1 cellular context compared by ENCODE assay signal in genomic region chr3:112644453-112644852, GRCh38.
TF ChIP-seq lines count a peak whose summit lies in the region.

No MANE protein-coding gene starts in this region.

TF ChIP-seq in SK-N-SH treated with all-trans-retinoic acid at 6 μM for 48 hours, 23 proteins besides CTCF, POLR2A, EP300 and RAD21 (continued from another document):
- TF ChIP-seq ZFP30 (CRISPR knock-in tag; IDR thresholded peaks at IDR 0.05) = no peak
- TF ChIP-seq ESRRG (CRISPR knock-in tag; IDR thresholded peaks at IDR 0.05) = no peak
